ENCODE assay signal across 18 cellular contexts in the genomic region with DNA sequence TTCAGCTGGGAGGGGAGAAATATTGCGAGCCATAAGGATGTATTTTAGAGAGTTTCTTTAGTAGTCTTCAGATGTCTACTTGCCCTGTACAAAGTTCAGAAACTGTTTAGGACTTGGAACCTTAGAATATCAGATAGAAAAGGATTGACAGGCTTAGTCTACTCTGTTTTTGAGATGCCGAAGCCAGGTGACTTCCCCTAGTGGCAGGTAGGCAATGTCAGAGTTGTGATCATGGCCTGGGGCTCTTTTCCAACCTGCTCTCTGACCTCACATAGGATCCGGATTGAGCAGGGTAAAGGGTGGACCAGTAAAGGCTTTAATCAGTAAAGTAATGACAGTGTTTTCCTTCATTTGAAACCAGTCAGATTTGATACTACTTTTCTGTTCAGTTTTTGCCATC. TPM values are rescaled to one million over a fixed set of nuclear protein-coding genes. Genes with fewer than 3 reads are reported as not detected.
DNase-seq lines count a peak whose midpoint lies in the region; ATAC-seq and TF ChIP-seq lines count a peak whose summit lies in the region.
"Had no signal": no experiment of that assay in that cellular context is flagged by ENCODE, and none has a peak within 500 bp of the region (broad histone marks: within the 10 kb centered on the region; RNA-seq: fewer than 3 reads in every experiment).

No MANE protein-coding gene starts in this region.

- no peaks in the 10 kb centered on the region for H3K27me3 Mint-ChIP-seq in activated naive CD4-positive, alpha-beta T cell treated with anti-CD3 and anti-CD28 coated beads for 36 hours (ENCODE audit: low read depth)
- no peaks in the 10 kb centered on the region for H3K27me3 Mint-ChIP-seq in activated naive CD8-positive, alpha-beta T cell treated with anti-CD3 and anti-CD28 coated beads, Interleukin-2, amount 50 U/mL, for 24 hours
- no peaks in the 10 kb centered on the region for H3K27me3 Mint-ChIP-seq in Calu3 (ENCODE audit: unreplicated experiment)

- H3K4me1 Mint-ChIP-seq in activated naive CD4-positive, alpha-beta T cell treated with anti-CD3 and anti-CD28 coated beads for 36 hours (ENCODE audit: low read depth), result peaks cover 21% of the 10 kb centered on the region
- H3K4me1 Mint-ChIP-seq in activated naive CD8-positive, alpha-beta T cell treated with anti-CD3 and anti-CD28 coated beads, Interleukin-2, amount 50 U/mL, for 24 hours, result peaks cover 69% of the 10 kb centered on the region
- H3K4me1 Mint-ChIP-seq in Calu3 (ENCODE audit: low read depth, unreplicated experiment), result peaks cover 10% of the 10 kb centered on the region

- peak overlapping the region; percentile 70 for H3K27ac Mint-ChIP-seq in activated naive CD4-positive, alpha-beta T cell treated with anti-CD3 and anti-CD28 coated beads for 36 hours
- peak overlapping the region; percentile 80 for H3K27ac Mint-ChIP-seq in activated naive CD8-positive, alpha-beta T cell treated with anti-CD3 and anti-CD28 coated beads, Interleukin-2, amount 50 U/mL, for 24 hours
- no peak overlapping the region for H3K27ac Mint-ChIP-seq in Calu3 (ENCODE audit: unreplicated experiment)

- no peak overlapping the region for H3K18ac ChIP-seq in trophoblast cell (ENCODE audit: low read length)

- H3K36me3 ChIP-seq in KOPT-K1 (ENCODE audit: insufficient read depth, low read length) (peaks cover 35% of the 10 kb centered on the region; the same call in 1 of the 2 replicates), trophoblast cell (ENCODE audit: control insufficient read depth in 1 of 2, insufficient read depth in 2 of 2, low read length in 2 of 2) (peaks cover 0 to 2% of the 10 kb centered on the region in 2 experiments), body of pancreas (replicated peaks in 1 of 2; ENCODE audit: insufficient read depth in 1 of 2, low read depth in 2 of 2) (no peaks in the 10 kb centered on the region)
- H3K36me3 ChIP-seq: SJSA1 had no signal

- peaks cover 6% of the 10 kb centered on the region for H3K9me3 Mint-ChIP-seq in activated naive CD4-positive, alpha-beta T cell treated with anti-CD3 and anti-CD28 coated beads for 36 hours
- no peaks in the 10 kb centered on the region for H3K9me3 Mint-ChIP-seq in activated naive CD8-positive, alpha-beta T cell treated with anti-CD3 and anti-CD28 coated beads, Interleukin-2, amount 50 U/mL, for 24 hours
- H3K9me3 Mint-ChIP-seq in Calu3 (ENCODE audit: low read depth, unreplicated experiment), result no peaks in the 10 kb centered on the region

- no peak overlapping the region for H3K4ac ChIP-seq in trophoblast cell (ENCODE audit: low read depth, low read length)

- no peak overlapping the region for H4K91ac ChIP-seq in trophoblast cell (ENCODE audit: low read depth, low read length)

- no peak overlapping the region for H4K12ac ChIP-seq in trophoblast cell (ENCODE audit: low read depth, low read length)

- H3K9ac ChIP-seq in trophoblast cell (ENCODE audit: low read length), result no peak overlapping the region

- H2BK5ac ChIP-seq in trophoblast cell (ENCODE audit: low read depth, low read length, poor library complexity), result no peak overlapping the region

- no peak overlapping the region for H2AK5ac ChIP-seq in trophoblast cell (ENCODE audit: low read length)

- H2BK12ac ChIP-seq in trophoblast cell (ENCODE audit: low read length), result no peak overlapping the region

- WGBS in trophoblast cell (ENCODE audit: extremely low coverage, insufficient coverage, insufficient read length), result no CpG with 5 or more reads among the region's 3 CpGs
- WGBS in body of pancreas, 2 donors, result 73 to 89% methylated on average over 3 of the region's 3 CpGs

- H3K4me3 ChIP-seq in trophoblast cell (ENCODE audit: low read depth, low read length) (no peak overlapping the region), body of pancreas (no peak overlapping the region)
- H3K4me3 ChIP-seq: psoas muscle, SJSA1 had no signal

- BruUV-seq in Calu3 (replicated peaks; lab: Mats Ljungman, UMichigan), result no TSS peak

- CTCF ChIA-PET in activated naive CD4-positive, alpha-beta T cell treated with anti-CD3 and anti-CD28 coated beads for 36 hours (lab: Charles Lee), result interaction anchor here (0.8 to 1.7 kb wide), 3 partner anchors 47 to 99 kb away, joined by 3 to 4 read pairs (median 3); no protein-coding TSS in a partner anchor
- CTCF ChIA-PET in Calu3 (lab: Charles Lee), result no interaction called here

- H3K23ac ChIP-seq in trophoblast cell (ENCODE audit: low read length), result no peak overlapping the region

- H3K4me3 Mint-ChIP-seq in activated naive CD4-positive, alpha-beta T cell treated with anti-CD3 and anti-CD28 coated beads for 36 hours, result no peak overlapping the region
- peak overlapping the region; percentile 16 for H3K4me3 Mint-ChIP-seq in activated naive CD8-positive, alpha-beta T cell treated with anti-CD3 and anti-CD28 coated beads, Interleukin-2, amount 50 U/mL, for 24 hours
- no peak overlapping the region for H3K4me3 Mint-ChIP-seq in Calu3 (ENCODE audit: low read depth, unreplicated experiment)

- DNase-seq in activated naive CD4-positive, alpha-beta T cell treated with anti-CD3 and anti-CD28 coated beads for 36 hours, result peak; percentile 39
- DNase-seq in activated naive CD4-positive, alpha-beta T cell (lab: John Stamatoyannopoulos, UW), result no peak
- no peak for DNase-seq in activated naive CD8-positive, alpha-beta T cell treated with anti-CD3 and anti-CD28 coated beads, Interleukin-2, amount 50 U/mL, for 24 hours
- DNase-seq in trophoblast cell, result peak; percentile 73 to 87
- DNase-seq in activated effector memory CD4-positive, alpha-beta T cell treated with Interleukin-2 at 50 U/mL for 16 hours, result no peak
- DNase-seq in Calu3, result no peak
- no peak for DNase-seq in body of pancreas
- DNase-seq: activated CD4-positive, alpha-beta T cell treated with anti-CD3 and anti-CD28 coated beads, Interleukin-2, amount 50 U/mL, for 1 hour; activated naive CD4-positive, alpha-beta T cell treated with Interleukin-2 at 50 U/mL for 16 hours; KBM-7; left ventricle myocardium superior; NCI-H1417; NCI-H226; psoas muscle; stimulated activated CD4-positive, alpha-beta T cell treated with anti-CD3 and anti-CD28 coated beads, Interleukin-12 subunit alpha, Interleukin-12 subunit beta, amount 100 ng/mL, for 4 hours; T-helper 9 cell had no signal

- H3K4me2 ChIP-seq in trophoblast cell (ENCODE audit: low read length), result no peak overlapping the region

- TF ChIP-seq POLR2A in body of pancreas (IDR thresholded peaks at IDR 0.05), result no peak

- no peak overlapping the region for H4K8ac ChIP-seq in trophoblast cell (ENCODE audit: low read depth, low read length)

- peaks cover 26% of the 10 kb centered on the region for H3K36me3 Mint-ChIP-seq in activated naive CD4-positive, alpha-beta T cell treated with anti-CD3 and anti-CD28 coated beads for 36 hours (ENCODE audit: low read depth)
- H3K36me3 Mint-ChIP-seq in activated naive CD8-positive, alpha-beta T cell treated with anti-CD3 and anti-CD28 coated beads, Interleukin-2, amount 50 U/mL, for 24 hours (ENCODE audit: low read depth), result peaks cover 60% of the 10 kb centered on the region
- no peaks in the 10 kb centered on the region for H3K36me3 Mint-ChIP-seq in Calu3 (ENCODE audit: insufficient read depth, unreplicated experiment)

- H3K79me1 ChIP-seq in trophoblast cell (ENCODE audit: low read length), result peaks cover 24% of the 10 kb centered on the region

- H3K27me3 ChIP-seq in trophoblast cell (ENCODE audit: insufficient read depth, low read length), result no peaks in the 10 kb centered on the region
- H3K27me3 ChIP-seq in body of pancreas, result no peaks in the 10 kb centered on the region
- H3K27me3 ChIP-seq: SJSA1 had no signal

- H3K9me3 ChIP-seq in KOPT-K1 (ENCODE audit: insufficient read depth, low read length, poor library complexity, severe bottlenecking) (peaks cover 6% of the 10 kb centered on the region), trophoblast cell (ENCODE audit: insufficient read depth, low read depth, low read length) (no peaks in the 10 kb centered on the region), body of pancreas (no peaks in the 10 kb centered on the region)
- H3K9me3 ChIP-seq: psoas muscle, SJSA1 had no signal

- no peak overlapping the region for H3K14ac ChIP-seq in trophoblast cell (ENCODE audit: low read length)

- peak overlapping the region; percentile 12 for H3K27ac ChIP-seq in KOPT-K1 (ENCODE audit: low read depth, low read length, poor library complexity, severe bottlenecking)
- H3K27ac ChIP-seq in trophoblast cell (ENCODE audit: low read depth, low read length), result no peak overlapping the region
- H3K27ac ChIP-seq in body of pancreas, result no peak overlapping the region
- H3K27ac ChIP-seq: psoas muscle, SJSA1 had no signal

- H2AFZ ChIP-seq in trophoblast cell (ENCODE audit: insufficient read depth, low read length, poor library complexity), result no peak overlapping the region

- peaks cover 12% of the 10 kb centered on the region for H3K79me2 ChIP-seq in trophoblast cell (ENCODE audit: control insufficient read depth, insufficient read depth, low read length, poor library complexity)

- TF ChIP-seq CTCF in Calu3 (IDR thresholded peaks at IDR 0.05; ENCODE audit: unreplicated experiment) (no peak), body of pancreas (IDR thresholded peaks at IDR 0.05) (no peak)

- H3K4me1 ChIP-seq in trophoblast cell (ENCODE audit: control insufficient read depth in 1 of 2, insufficient read depth in 2 of 2, low read length in 2 of 2) (peaks cover 25 to 35% of the 10 kb centered on the region in 2 experiments), body of pancreas (no peaks in the 10 kb centered on the region)

- no peak overlapping the region for H2BK120ac ChIP-seq in trophoblast cell (ENCODE audit: insufficient read depth, low read length, poor library complexity)

- intact Hi-C loops in activated naive CD4-positive, alpha-beta T cell treated with anti-CD3 and anti-CD28 coated beads for 36 hours (cut with micrococcal nuclease), result loop anchor here (1.0 kb wide), 1 partner anchor 16 kb away; no protein-coding TSS in a partner anchor
- intact Hi-C loops in Calu3 (cut with micrococcal nuclease; ENCODE audit: unreplicated experiment) (no loop called here), body of pancreas (cut with DNase I) (no loop called here)

- no peak for ATAC-seq in activated naive CD8-positive, alpha-beta T cell treated with anti-CD3 and anti-CD28 coated beads, Interleukin-2, amount 50 U/mL, for 24 hours
- ATAC-seq in body of pancreas, result no peak
- ATAC-seq: left ventricle myocardium superior had no signal

RNA-seq across cellular contexts. Expression of gene PRKCH, which starts 59.6 kb away (rescaled TPM):
- total RNA-seq in activated naive CD4-positive, alpha-beta T cell treated with anti-CD3 and anti-CD28 coated beads for 36 hours, result 100 to 1,000 TPM; 149 to 158 TPM
- polyA plus RNA-seq in trophoblast cell (2013), result 145 and 158 TPM in 2 replicates
- total RNA-seq in Calu3 (2022), result 18.5 and 22.3 TPM in 2 replicates
- 10 to 100 TPM; 18.2 to 82.4 TPM for total RNA-seq in body of pancreas

Comparison
In these comparisons a context has a peak if more than half of its experiments do, and no peak if none do; other contexts are left out.
1. DNase-seq: peak in activated naive CD4-positive, alpha-beta T cell treated with anti-CD3 and anti-CD28 coated beads for 36 hours (single experiment) and trophoblast cell (2 of 2); none in activated naive CD4-positive, alpha-beta T cell (0 of 4), activated naive CD8-positive, alpha-beta T cell treated with anti-CD3 and anti-CD28 coated beads, Interleukin-2, amount 50 U/mL, for 24 hours (single experiment), activated effector memory CD4-positive, alpha-beta T cell treated with Interleukin-2 at 50 U/mL for 16 hours (single experiment), Calu3 (single experiment) and body of pancreas (0 of 4).